11 cellular contexts compared by ENCODE assay signal in the genomic region with DNA sequence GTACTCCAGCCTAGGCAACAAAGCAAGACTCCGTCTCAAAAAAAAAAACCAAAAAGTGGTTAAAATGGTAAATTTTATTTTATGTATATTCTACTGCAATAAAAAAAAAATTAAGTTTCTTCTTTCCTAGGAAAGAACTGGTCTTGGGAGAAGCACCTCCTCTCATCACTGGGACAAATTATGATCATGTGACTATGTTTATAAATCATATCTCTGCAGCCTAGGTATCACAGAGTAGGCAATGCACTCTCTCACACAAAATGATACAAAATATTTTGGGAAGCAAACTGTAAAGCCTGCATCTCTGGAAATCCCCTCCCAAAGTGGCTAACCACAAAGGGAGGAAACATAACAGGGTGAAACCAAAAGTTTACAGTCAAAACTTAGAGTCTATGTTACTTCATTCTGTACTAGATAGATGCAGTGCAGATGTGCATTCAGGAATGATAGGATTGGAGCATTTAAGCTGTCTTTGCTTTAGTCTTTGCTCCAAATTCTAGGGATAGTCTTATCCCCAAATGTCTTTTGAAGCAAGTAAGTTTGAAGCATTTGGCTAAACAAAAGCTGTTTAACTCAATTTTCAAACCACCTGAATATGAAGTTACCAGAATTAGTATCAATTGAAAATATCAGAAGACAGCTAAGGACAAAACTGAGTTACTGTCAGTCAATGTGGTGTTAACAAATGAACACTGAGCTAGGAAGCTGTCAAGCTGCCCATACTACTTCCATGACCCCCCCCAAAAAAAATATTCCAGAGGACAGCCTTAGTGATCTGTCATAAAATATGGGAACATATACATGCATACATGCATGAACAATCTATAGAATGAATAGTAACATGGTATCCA. TPM values are rescaled to one million over a fixed set of nuclear protein-coding genes. Genes with fewer than 3 reads are reported as not detected.
DNase-seq lines count a peak whose midpoint lies in the region; ATAC-seq and FAIRE-seq lines count a peak whose summit lies in the region.
"Had no signal": no experiment of that assay in that cellular context is flagged by ENCODE, and none has a peak within 500 bp of the region (broad histone marks: within the 10 kb centered on the region; RNA-seq: fewer than 3 reads in every experiment).

No MANE protein-coding gene starts in this region.

- 81 to 95% (median 85%) methylated on average over 1 of the region's 1 CpG for WGBS in small intestine, 3 donors

- no peaks in the 10 kb centered on the region for H3K4me1 ChIP-seq in small intestine (ENCODE audit: control insufficient read depth in 2 of 2, insufficient read depth in 1 of 2, low read depth in 1 of 2, low read length in 1 of 2)

- DNase-seq in activated CD4-positive, alpha-beta T cell treated with anti-CD3 and anti-CD28 coated beads for 48 hours: peak; percentile 40
- no peak for DNase-seq in activated CD4-positive, alpha-beta T cell treated with anti-CD3 and anti-CD28 coated beads, Interleukin-2, amount 50 U/mL, for 4 hours
- DNase-seq in RPMI8226 (peak; percentile 24), small intestine (peak; percentile 2), NCI-H510A treated with DMSO at 0.1 percent for 48 hours (lab: John Stamatoyannopoulos, UW) (no peak), NCI-H748 (lab: John Stamatoyannopoulos, UW; ENCODE audit: unreplicated experiment) (no peak), KG1 (lab: John Stamatoyannopoulos, UW) (no peak)
- DNase-seq: activated CD4-positive, CD25-positive, alpha-beta regulatory T cell had no signal

- ATAC-seq in HG02885 (IDR thresholded peaks at IDR 0.05; ENCODE audit: poor library complexity, unreplicated experiment): peak; percentile 87
- ATAC-seq: A549 had no signal

- H3K27ac ChIP-seq in small intestine (ENCODE audit: low read depth in 1 of 2, low read length in 1 of 2): no peak overlapping the region
- H3K27ac ChIP-seq: A549, thoracic aorta had no signal

- no peaks in the 10 kb centered on the region for H3K9me3 ChIP-seq in small intestine (ENCODE audit: control insufficient read depth, low read depth)

- no peak for FAIRE-seq in small intestine (lab: Jason Lieb, UNC)
- FAIRE-seq: A549 had no signal

- no peaks in the 10 kb centered on the region for H3K27me3 ChIP-seq in small intestine (ENCODE audit: control insufficient read depth in 2 of 2, insufficient read depth in 2 of 2, low read length in 2 of 2)

- no peak overlapping the region for H3K4me3 ChIP-seq in small intestine (ENCODE audit: low read depth in 1 of 2, low read length in 2 of 2)
- H3K4me3 ChIP-seq: A549, thoracic aorta had no signal

- no peaks in the 10 kb centered on the region for H3K36me3 ChIP-seq in small intestine (ENCODE audit: control insufficient read depth in 2 of 2, insufficient read depth in 2 of 2, low read length in 2 of 2)
- H3K36me3 ChIP-seq: thoracic aorta had no signal

RNA-seq across cellular contexts. Expression of gene MALT1, which starts 21.1 kb away (rescaled TPM):
- polyA plus RNA-seq in small intestine: 1 to 10 TPM; 4.9 to 6.3 (median 6.2) TPM

RNA-seq across cellular contexts. Expression of gene ALPK2, which starts 21.3 kb away (rescaled TPM):
- polyA plus RNA-seq in small intestine: under 1 TPM in 2 of 3 donors, not detected in 1; 0.07 to 0.27 TPM

Comparison
In these comparisons a context has a peak if more than half of its experiments do, and no peak if none do; other contexts are left out.
1. DNase-seq: peak in activated CD4-positive, alpha-beta T cell treated with anti-CD3 and anti-CD28 coated beads for 48 hours (single experiment), RPMI8226 (single experiment) and small intestine (single experiment); none in activated CD4-positive, alpha-beta T cell treated with anti-CD3 and anti-CD28 coated beads, Interleukin-2, amount 50 U/mL, for 4 hours (0 of 2), NCI-H510A treated with DMSO at 0.1 percent for 48 hours (single experiment), NCI-H748 (single experiment) and KG1 (single experiment).